Comparison of ENCODE assay signal across 8 cellular contexts in genomic region chr10:119750391-119751230, GRCh38. TPM values are rescaled to one million over a fixed set of nuclear protein-coding genes. Genes with fewer than 3 reads are reported as not detected.
DNase-seq lines count a peak whose midpoint lies in the region; ATAC-seq, FAIRE-seq and TF ChIP-seq lines count a peak whose summit lies in the region.

No MANE protein-coding gene starts in this region.

- DNase-seq in CD14-positive monocyte (ENCODE audit: low spot score) = peak; percentile 63
- DNase-seq in GM19239 (ENCODE audit: insufficient read length, low spot score) = peak; percentile 20
- peak; percentile 11 for DNase-seq in NCI-H774 (lab: John Stamatoyannopoulos, UW)
- peak; percentile 49 to 54 for DNase-seq in activated CD4-positive, alpha-beta T cell treated with anti-CD3 and anti-CD28 coated beads, Interleukin-2, amount 50 U/mL, for 4 hours
- peak; percentile 44 to 48 (median 46) for DNase-seq in effector memory CD8-positive, alpha-beta T cell
- peak; percentile 82 for DNase-seq in mesenchymal stem cell
- DNase-seq in stimulated activated CD8-positive, alpha-beta memory T cell treated with anti-CD3 and anti-CD28 coated beads, Interleukin-4, amount 100 ng/mL, for 48 hours = peak; percentile 66

- no peak overlapping the region for H3K4me2 ChIP-seq in mesenchymal stem cell (ENCODE audit: low read length, poor library complexity, severe bottlenecking)

- peak overlapping the region; percentile 32 for H3K9ac ChIP-seq in mesenchymal stem cell (ENCODE audit: low read length)

- H3K4me3 Mint-ChIP-seq in CD14-positive monocyte = no peak overlapping the region
- no peak overlapping the region for H3K4me3 Mint-ChIP-seq in effector memory CD8-positive, alpha-beta T cell

- no peak overlapping the region for H3K4ac ChIP-seq in mesenchymal stem cell (ENCODE audit: low read depth in 1 of 2, low read length in 2 of 2)

- H2BK12ac ChIP-seq in mesenchymal stem cell (ENCODE audit: low read length in 2 of 2) = no peak overlapping the region

- H2BK15ac ChIP-seq in mesenchymal stem cell (ENCODE audit: low read depth, poor library complexity, severe bottlenecking) = no peak overlapping the region

- no peak overlapping the region for H2AFZ ChIP-seq in mesenchymal stem cell (ENCODE audit: low read depth, low read length)

- intact Hi-C loops in CD14-positive monocyte (cut with micrococcal nuclease) = loop anchor here (2.0 to 10.0 kb wide), 4 partner anchors 37 to 584 kb away; no protein-coding TSS in a partner anchor

- H3K27ac Mint-ChIP-seq in CD14-positive monocyte = peak overlapping the region in 1 of 7 donors; percentile 30
- H3K27ac Mint-ChIP-seq in effector memory CD8-positive, alpha-beta T cell = peak overlapping the region in 1 of 2 donors; percentile 11

- H3K23ac ChIP-seq in mesenchymal stem cell (ENCODE audit: low read length in 2 of 2) = no peak overlapping the region

- FAIRE-seq in GM19239 (lab: Jason Lieb, UNC) = peak; percentile 94

- peaks cover 3% of the 10 kb centered on the region for H3K4me1 Mint-ChIP-seq in CD14-positive monocyte
- H3K4me1 Mint-ChIP-seq in effector memory CD8-positive, alpha-beta T cell (ENCODE audit: low read depth in 2 of 2) = peaks cover 2 to 9% of the 10 kb centered on the region in 2 donors

- 38% methylated on average over 8 of the region's 9 CpGs for WGBS in mesenchymal stem cell

- H3K79me1 ChIP-seq in mesenchymal stem cell (replicated peaks; ENCODE audit: low read length, poor library complexity, severe bottlenecking) = peaks cover 16% of the 10 kb centered on the region

- no peak overlapping the region for H3K18ac ChIP-seq in mesenchymal stem cell (ENCODE audit: low read depth in 1 of 2, low read length in 2 of 2)

- no peak overlapping the region for H2BK120ac ChIP-seq in mesenchymal stem cell (ENCODE audit: low read depth, low read length)

- peaks cover 0 to 3% (median 1%) of the 10 kb centered on the region in 3 donors for H3K27me3 Mint-ChIP-seq in CD14-positive monocyte (ENCODE audit: low read depth in 3 of 3)
- no peaks in the 10 kb centered on the region for H3K27me3 Mint-ChIP-seq in effector memory CD8-positive, alpha-beta T cell

- peaks cover 13% of the 10 kb centered on the region for H3K4me1 ChIP-seq in mesenchymal stem cell (ENCODE audit: control insufficient read depth, insufficient read depth, low read depth, low read length)

- H2BK5ac ChIP-seq in mesenchymal stem cell (ENCODE audit: low read depth, low read length, poor library complexity, severe bottlenecking) = no peak overlapping the region

- peaks cover 0 to 3% (median 0%) of the 10 kb centered on the region in 7 donors for H3K9me3 Mint-ChIP-seq in CD14-positive monocyte
- no peaks in the 10 kb centered on the region for H3K9me3 Mint-ChIP-seq in effector memory CD8-positive, alpha-beta T cell

- no peak overlapping the region for H4K91ac ChIP-seq in mesenchymal stem cell (ENCODE audit: low read length)

- peaks cover 3 to 9% of the 10 kb centered on the region in 2 donors for H3K36me3 Mint-ChIP-seq in CD14-positive monocyte
- H3K36me3 Mint-ChIP-seq in effector memory CD8-positive, alpha-beta T cell (ENCODE audit: insufficient read depth) = no peaks in the 10 kb centered on the region

- no peak overlapping the region for H3K4me3 ChIP-seq in mesenchymal stem cell (ENCODE audit: insufficient read depth in 1 of 2, low read depth in 1 of 2, low read length in 2 of 2)

- H3K9me3 ChIP-seq in mesenchymal stem cell (ENCODE audit: control insufficient read depth, low read length) = no peaks in the 10 kb centered on the region

- no peak overlapping the region for H4K8ac ChIP-seq in mesenchymal stem cell (ENCODE audit: low read length)

- peaks cover 0 to 8% of the 10 kb centered on the region in 2 experiments for H3K36me3 ChIP-seq in mesenchymal stem cell (ENCODE audit: control insufficient read depth in 1 of 2, insufficient read depth in 2 of 2, low read depth in 1 of 2, low read length in 2 of 2)

- no peak overlapping the region for H2AK5ac ChIP-seq in mesenchymal stem cell (ENCODE audit: low read length, severe bottlenecking)

- no peaks in the 10 kb centered on the region for H3K27me3 ChIP-seq in mesenchymal stem cell (ENCODE audit: control insufficient read depth in 1 of 2, insufficient read depth in 1 of 2, low read length in 2 of 2)

- H3K27ac ChIP-seq in mesenchymal stem cell (ENCODE audit: low read length, poor library complexity, severe bottlenecking) = no peak overlapping the region

- peak; percentile 75 for ATAC-seq in HG03460 (IDR thresholded peaks at IDR 0.05; ENCODE audit: unreplicated experiment)
- ATAC-seq in effector memory CD8-positive, alpha-beta T cell (replicated peaks) = peak; percentile 91

- H3K14ac ChIP-seq in mesenchymal stem cell (ENCODE audit: low read length in 2 of 2) = no peak overlapping the region

- peak; percentile 91 for TF ChIP-seq CTCF in CD14-positive monocyte (IDR thresholded peaks at IDR 0.05)

RNA-seq across cellular contexts. Expression of gene INPP5F, which starts 24.8 kb away (rescaled TPM):
- 1 to 10 TPM; 5.1 to 6.9 TPM for polyA plus RNA-seq in CD14-positive monocyte
- 24.1 TPM for polyA plus RNA-seq in mesenchymal stem cell (2013, experiment 1 of 2)
- 25.7 TPM for polyA plus RNA-seq in mesenchymal stem cell (2013, experiment 2 of 2)

Comparison
In these comparisons a context has a peak if more than half of its experiments do, and no peak if none do; other contexts are left out.
1. DNase-seq: peak in every context shown above with its lines; median percentile 82 in mesenchymal stem cell; 66 in stimulated activated CD8-positive, alpha-beta memory T cell treated with anti-CD3 and anti-CD28 coated beads, Interleukin-4, amount 100 ng/mL, for 48 hours; 63 in CD14-positive monocyte; 52 in activated CD4-positive, alpha-beta T cell treated with anti-CD3 and anti-CD28 coated beads, Interleukin-2, amount 50 U/mL, for 4 hours; 46 in effector memory CD8-positive, alpha-beta T cell; 20 in GM19239; 11 in NCI-H774.